In the genomic region with DNA sequence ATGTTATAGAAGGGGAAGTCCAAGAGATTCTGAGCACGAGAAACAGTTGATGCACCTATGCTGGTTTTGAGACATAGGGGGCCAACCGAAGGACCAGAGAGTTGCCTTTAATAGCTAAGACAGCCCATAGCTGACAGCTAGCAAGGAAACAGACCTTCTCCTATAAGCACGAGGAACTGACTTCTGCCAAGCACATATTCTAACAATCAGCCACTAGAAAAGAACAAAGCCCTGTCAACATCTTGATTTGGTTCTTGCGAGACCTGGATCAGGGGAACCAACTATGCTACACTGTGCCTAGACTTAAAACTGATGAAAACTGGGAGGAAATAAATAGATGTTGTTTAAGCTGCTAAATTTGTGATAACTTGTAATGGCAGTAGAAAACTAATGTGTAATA, we compare ENCODE assay signal across 22 cellular contexts.
"Had no signal": no experiment of that assay in that cellular context is flagged by ENCODE, and none has a peak within 500 bp of the region (broad histone marks: within the 10 kb centered on the region; RNA-seq: fewer than 3 reads in every experiment).

No MANE protein-coding gene starts in this region.

- H3K9me3 ChIP-seq: colonic mucosa, esophagus squamous epithelium, gastrocnemius medialis, heart right ventricle, left lung, lower lobe of right lung, mucosa of descending colon had no signal

- H3K4me1 ChIP-seq: colonic mucosa, esophagus squamous epithelium, gastrocnemius medialis, left lung, lower lobe of right lung had no signal

- H3K36me3 ChIP-seq: colonic mucosa, esophagus squamous epithelium, gastrocnemius medialis, heart right ventricle, left lung, lower lobe of right lung had no signal

- H3K27me3 ChIP-seq: colonic mucosa, esophagus squamous epithelium, gastrocnemius medialis, heart right ventricle, left lung had no signal

- DNase-seq: colonic mucosa; cortex of kidney; effector CD8-positive, alpha-beta T cell; effector memory CD8-positive, alpha-beta T cell; endodermal cell; erythroblast; esophagus squamous epithelium; foreskin fibroblast; foreskin melanocyte; gastrocnemius medialis; glutamatergic neuron; head of caudate nucleus; heart right ventricle; hippocampal formation; left colon; left lung; lower lobe of right lung; mesenchymal stem cell; mucosa of descending colon; naive B cell had no signal

- H3K4me3 ChIP-seq: colonic mucosa, esophagus squamous epithelium, gastrocnemius medialis, left lung, lower lobe of right lung, mucosa of descending colon had no signal

- H3K27ac ChIP-seq: colonic mucosa, epithelial cell of prostate, esophagus squamous epithelium, gastrocnemius medialis, left lung, lower lobe of right lung had no signal

- ATAC-seq: effector memory CD8-positive, alpha-beta T cell; esophagus mucosa; gastrocnemius medialis; left colon; left lung; lower lobe of right lung; mucosa of descending colon had no signal
